1 cellular context compared by ENCODE assay signal in genomic region chr6:36874443-36875249, GRCh38.
A peak's percentile ranks its signal among the peaks of the same experiment; 100 is the strongest.
TF ChIP-seq lines count a peak whose summit lies in the region.

PPIL1 (minus strand) TSS chr6:36874803; CDS start chr6:36874772, 31 bp downstream.

TF ChIP-seq in K562, 482 proteins besides CTCF, POLR2A, EP300 and RAD21 (continued from another document and continues in another):
- TF ChIP-seq NR4A1 (CRISPR knock-in tag; IDR thresholded peaks at IDR 0.05): 0 out of 2 replicates have a peak, but pooled peaks have one; percentile 14
- peak; percentile 81 for TF ChIP-seq NR4A1 (tag; IDR thresholded peaks at IDR 0.05)
- no peak for TF ChIP-seq ELK1 (CRISPR knock-in tag; IDR thresholded peaks at IDR 0.05)
- no peak; the same call in none of the 2 replicates for TF ChIP-seq DPF2 (IDR thresholded peaks at IDR 0.05)
- TF ChIP-seq ERF (CRISPR knock-in tag; IDR thresholded peaks at IDR 0.05): no peak; the same call in 1 of the 2 replicates
- TF ChIP-seq CXXC5 (CRISPR knock-in tag; IDR thresholded peaks at IDR 0.05): peak; percentile 94
- peak; percentile 89 for TF ChIP-seq CTBP1 (IDR thresholded peaks at IDR 0.05; ENCODE audit: borderline replicate concordance)
- no peak for TF ChIP-seq NR0B1 (IDR thresholded peaks at IDR 0.05; ENCODE audit: partially characterized antibody)
- no peak for TF ChIP-seq ZNF778 (CRISPR knock-in tag; IDR thresholded peaks at IDR 0.05)
- no peak; the same call in 1 of the 2 replicates for TF ChIP-seq FOXK1 (CRISPR knock-in tag; IDR thresholded peaks at IDR 0.05; ENCODE audit: borderline replicate concordance)
- peak; percentile 46 for TF ChIP-seq POLR2B (IDR thresholded peaks at IDR 0.05; ENCODE audit: low read depth, partially characterized antibody)
- no peak for TF ChIP-seq MLLT1 (IDR thresholded peaks at IDR 0.05)
- no peak for TF ChIP-seq ZNF586 (CRISPR knock-in tag; conservative IDR thresholded peaks at IDR 0.05)
- TF ChIP-seq MTF1 (CRISPR knock-in tag; IDR thresholded peaks at IDR 0.05; ENCODE audit: borderline replicate concordance): no peak
- peak; percentile 95 for TF ChIP-seq ZNF24 (IDR thresholded peaks at IDR 0.05)
- TF ChIP-seq ZNF324 (CRISPR knock-in tag; IDR thresholded peaks at IDR 0.05): no peak
- no peak for TF ChIP-seq EZH2 (IDR thresholded peaks at IDR 0.05; ENCODE audit: borderline replicate concordance, low read depth, low read length)
- TF ChIP-seq CEBPG (CRISPR knock-in tag; IDR thresholded peaks at IDR 0.05): no peak; the same call in 1 of the 2 replicates
- no peak for TF ChIP-seq CEBPG (tag; conservative IDR thresholded peaks at IDR 0.05 in 1 of 2, IDR thresholded peaks at IDR 0.05 in 1 of 2)
- no peak for TF ChIP-seq CSDE1 (IDR thresholded peaks at IDR 0.05)
- no peak for TF ChIP-seq RERE (CRISPR knock-in tag; IDR thresholded peaks at IDR 0.05; ENCODE audit: borderline replicate concordance)
- no peak for TF ChIP-seq ZC3H4 (CRISPR knock-in tag; IDR thresholded peaks at IDR 0.05; ENCODE audit: borderline replicate concordance)
- peak; percentile 48; the same call in 1 of the 2 replicates for TF ChIP-seq ZNF197 (CRISPR knock-in tag; IDR thresholded peaks at IDR 0.05; ENCODE audit: low read depth)
- TF ChIP-seq ZNF311 (CRISPR knock-in tag; IDR thresholded peaks at IDR 0.05): no peak
- TF ChIP-seq ZNF280B (CRISPR knock-in tag; IDR thresholded peaks at IDR 0.05): no peak
- no peak for TF ChIP-seq SNAPC5 (CRISPR knock-in tag; IDR thresholded peaks at IDR 0.05)
- no peak for TF ChIP-seq BRF2 (IDR thresholded peaks at IDR 0.05; ENCODE audit: borderline replicate concordance, insufficient read depth, insufficient read length)
- peak; percentile 74 to 99; a peak in 3 of 4 replicates for TF ChIP-seq HDAC1 (IDR thresholded peaks at IDR 0.05)
- no peak for TF ChIP-seq SREBF2 (CRISPR knock-in tag; IDR thresholded peaks at IDR 0.05)
- TF ChIP-seq TRIM24 (IDR thresholded peaks at IDR 0.05): peak; percentile 7 to 99; a peak in 3 of 4 replicates
- peak; percentile 71; the same call in 1 of the 2 replicates for TF ChIP-seq NFATC3 (IDR thresholded peaks at IDR 0.05)
- TF ChIP-seq PML (IDR thresholded peaks at IDR 0.05; ENCODE audit: low read length): peak; percentile 73
- TF ChIP-seq SRSF7 (optimal IDR thresholded peaks at IDR 0.05; ENCODE audit: low read depth, low read length): no peak
- TF ChIP-seq PCBP1 (IDR thresholded peaks at IDR 0.05; ENCODE audit: low read depth, low read length, poor library complexity, severe bottlenecking): peak; percentile 65
- no peak for TF ChIP-seq ZNF408 (CRISPR knock-in tag; IDR thresholded peaks at IDR 0.05; ENCODE audit: low read depth)
- TF ChIP-seq ARID3A (IDR thresholded peaks at IDR 0.05; ENCODE audit: borderline replicate concordance, low read depth, low read length): 0 out of 2 replicates have a peak, but pooled peaks have one; percentile 19
- peak; percentile 48; the same call in 1 of the 2 replicates for TF ChIP-seq ZBTB9 (CRISPR knock-in tag; IDR thresholded peaks at IDR 0.05)
- TF ChIP-seq CEBPZ (IDR thresholded peaks at IDR 0.05; ENCODE audit: borderline replicate concordance, low read depth, low read length): no peak
- no peak; the same call in 1 of the 2 replicates for TF ChIP-seq FOXJ2 (tag; IDR thresholded peaks at IDR 0.05)
